Comparison of ENCODE assay signal across 1 cellular context in the genomic region with DNA sequence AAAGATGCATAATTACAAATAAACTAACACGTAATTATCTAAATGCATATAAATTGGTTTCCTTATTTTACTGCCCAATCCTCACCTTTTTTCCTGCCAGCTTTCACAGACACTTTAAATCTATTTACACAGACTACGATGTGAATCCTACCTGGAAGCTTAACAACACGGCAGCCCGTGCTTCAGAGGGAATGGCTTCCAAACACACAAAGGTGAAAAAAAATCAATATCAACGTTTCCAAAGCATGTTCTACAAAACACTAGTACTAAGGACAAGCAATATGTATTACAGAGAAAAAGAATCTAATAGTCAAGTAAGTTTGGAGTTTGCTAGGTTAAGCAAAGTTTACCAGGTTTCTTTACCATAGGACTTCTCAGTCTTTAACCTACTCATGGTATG.
TF ChIP-seq lines count a peak whose summit lies in the region.

No MANE protein-coding gene starts in this region.

TF ChIP-seq in liver, 16 proteins besides CTCF, POLR2A, EP300 and RAD21:
- TF ChIP-seq, protein P1, sequence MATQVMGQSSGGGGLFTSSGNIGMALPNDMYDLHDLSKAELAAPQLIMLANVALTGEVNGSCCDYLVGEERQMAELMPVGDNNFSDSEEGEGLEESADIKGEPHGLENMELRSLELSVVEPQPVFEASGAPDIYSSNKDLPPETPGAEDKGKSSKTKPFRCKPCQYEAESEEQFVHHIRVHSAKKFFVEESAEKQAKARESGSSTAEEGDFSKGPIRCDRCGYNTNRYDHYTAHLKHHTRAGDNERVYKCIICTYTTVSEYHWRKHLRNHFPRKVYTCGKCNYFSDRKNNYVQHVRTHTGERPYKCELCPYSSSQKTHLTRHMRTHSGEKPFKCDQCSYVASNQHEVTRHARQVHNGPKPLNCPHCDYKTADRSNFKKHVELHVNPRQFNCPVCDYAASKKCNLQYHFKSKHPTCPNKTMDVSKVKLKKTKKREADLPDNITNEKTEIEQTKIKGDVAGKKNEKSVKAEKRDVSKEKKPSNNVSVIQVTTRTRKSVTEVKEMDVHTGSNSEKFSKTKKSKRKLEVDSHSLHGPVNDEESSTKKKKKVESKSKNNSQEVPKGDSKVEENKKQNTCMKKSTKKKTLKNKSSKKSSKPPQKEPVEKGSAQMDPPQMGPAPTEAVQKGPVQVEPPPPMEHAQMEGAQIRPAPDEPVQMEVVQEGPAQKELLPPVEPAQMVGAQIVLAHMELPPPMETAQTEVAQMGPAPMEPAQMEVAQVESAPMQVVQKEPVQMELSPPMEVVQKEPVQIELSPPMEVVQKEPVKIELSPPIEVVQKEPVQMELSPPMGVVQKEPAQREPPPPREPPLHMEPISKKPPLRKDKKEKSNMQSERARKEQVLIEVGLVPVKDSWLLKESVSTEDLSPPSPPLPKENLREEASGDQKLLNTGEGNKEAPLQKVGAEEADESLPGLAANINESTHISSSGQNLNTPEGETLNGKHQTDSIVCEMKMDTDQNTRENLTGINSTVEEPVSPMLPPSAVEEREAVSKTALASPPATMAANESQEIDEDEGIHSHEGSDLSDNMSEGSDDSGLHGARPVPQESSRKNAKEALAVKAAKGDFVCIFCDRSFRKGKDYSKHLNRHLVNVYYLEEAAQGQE (IDR thresholded peaks at IDR 0.05): no peak
- peak; percentile 57 for TF ChIP-seq YY1 (IDR thresholded peaks at IDR 0.05)
TF ChIP-seq in liver: peak in this region for 1.
